Comparison of ENCODE assay signal across 8 cellular contexts in the genomic region with DNA sequence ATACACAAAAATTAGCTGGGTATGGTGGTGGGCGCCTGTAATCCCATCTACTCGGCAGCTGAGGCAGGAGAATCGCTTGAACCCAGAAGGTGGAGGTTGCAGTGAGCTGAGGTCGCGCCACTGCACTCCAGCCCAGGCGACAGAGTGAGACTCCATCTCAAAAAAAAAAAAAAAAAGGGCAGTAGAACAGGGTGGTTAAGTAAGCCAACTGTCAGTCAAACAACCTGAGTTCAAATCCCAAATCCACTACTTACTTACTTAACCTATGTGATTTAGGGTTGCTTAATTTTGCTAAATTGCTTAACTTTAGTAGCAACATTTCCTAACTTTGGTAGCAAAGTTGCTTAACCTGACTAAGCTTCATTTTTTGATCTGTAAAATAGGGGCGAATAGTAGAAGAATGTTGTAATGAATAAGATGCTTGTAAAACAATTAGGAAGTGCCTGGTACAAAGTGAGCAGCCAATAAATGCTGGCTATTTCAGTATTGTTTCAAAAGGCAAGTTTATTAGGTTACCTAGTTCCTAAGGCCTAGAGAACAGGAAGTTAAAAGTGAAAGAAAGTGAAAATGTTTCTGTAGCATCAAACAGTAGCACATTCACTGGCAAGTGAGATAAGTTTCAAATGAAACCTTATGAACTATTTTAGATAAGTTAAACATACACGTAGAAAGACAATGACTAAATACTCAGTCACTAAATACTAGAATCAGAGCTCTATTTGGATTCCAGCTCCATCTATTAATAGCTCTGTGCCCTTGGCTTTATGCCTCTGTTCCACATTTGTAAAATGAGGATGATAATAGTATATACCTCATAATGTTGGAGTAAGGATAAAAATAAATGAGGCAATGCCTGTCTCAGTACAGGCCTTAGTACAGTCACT.
DNase-seq lines count a peak whose midpoint lies in the region; ATAC-seq and TF ChIP-seq lines count a peak whose summit lies in the region.

No MANE protein-coding gene starts in this region.

- H4K20me1 ChIP-seq in osteoblast (ENCODE audit: insufficient read depth, low read length) = no peaks in the 10 kb centered on the region

- H3K4me3 Mint-ChIP-seq in MCF 10A (ENCODE audit: unreplicated experiment) (peak overlapping the region; percentile 5), endothelial cell (ENCODE audit: unreplicated experiment) (no peak overlapping the region)

- peaks cover 6% of the 10 kb centered on the region for H3K36me3 Mint-ChIP-seq in MCF 10A (ENCODE audit: insufficient read depth, unreplicated experiment)
- no peaks in the 10 kb centered on the region for H3K36me3 Mint-ChIP-seq in endothelial cell (ENCODE audit: low read depth, unreplicated experiment)

- peak overlapping the region; percentile 26 for H2AFZ ChIP-seq in osteoblast (ENCODE audit: low read length)

- H3K9me3 ChIP-seq in osteoblast (ENCODE audit: low read depth, low read length) = no peaks in the 10 kb centered on the region

- H3K4me1 ChIP-seq in osteoblast (ENCODE audit: insufficient read depth, low read length) = peaks cover 15% of the 10 kb centered on the region

- peaks cover 18% of the 10 kb centered on the region for H3K4me1 Mint-ChIP-seq in MCF 10A (ENCODE audit: insufficient read depth, unreplicated experiment)
- peaks cover 4% of the 10 kb centered on the region for H3K4me1 Mint-ChIP-seq in endothelial cell (ENCODE audit: unreplicated experiment)

- CTCF ChIA-PET in BJ (lab: Yijun Ruan, JAX) (no interaction called here), MCF 10A (lab: Yijun Ruan, JAX) (interaction anchor here (0.6 kb wide), 2 partner anchors 18 to 866 kb away, joined by 3 to 4 read pairs; no protein-coding TSS in a partner anchor)

- no peaks in the 10 kb centered on the region for H3K9me3 Mint-ChIP-seq in MCF 10A (ENCODE audit: unreplicated experiment)
- H3K9me3 Mint-ChIP-seq in endothelial cell (ENCODE audit: unreplicated experiment) = no peaks in the 10 kb centered on the region

- H3K4me2 ChIP-seq in osteoblast (ENCODE audit: insufficient read depth, low read length) = peak overlapping the region; percentile 46

- intact Hi-C loops in MCF 10A (cut with micrococcal nuclease) = no loop called here

- H3K27me3 Mint-ChIP-seq in MCF 10A (ENCODE audit: insufficient read depth, unreplicated experiment) (no peaks in the 10 kb centered on the region), endothelial cell (ENCODE audit: unreplicated experiment) (no peaks in the 10 kb centered on the region)

- POLR2A ChIA-PET in BJ (lab: Charles Lee) (no interaction called here), MCF 10A (lab: Yijun Ruan, JAX) (interaction anchor here (0.6 to 2.6 kb wide), 6 partner anchors 39 to 1008 kb away, joined by 3 to 8 read pairs (median 3); partner anchors contain the start of genes HOXA1 and SKAP2)

- H3K79me2 ChIP-seq in osteoblast (ENCODE audit: insufficient read depth, low read length) = no peaks in the 10 kb centered on the region

- no TSS peak for BruUV-seq in MCF 10A (replicated peaks; lab: Mats Ljungman, UMichigan)

- DNase-seq in BJ (ENCODE audit: low read depth) (peak; percentile 31), MCF 10A (ENCODE audit: unreplicated experiment) (peak; percentile 53), osteoblast (ENCODE audit: insufficient read length, low spot score, missing footprints) (peak; percentile 76), endothelial cell (ENCODE audit: low spot score) (no peak), NCI-H1092 (lab: John Stamatoyannopoulos, UW) (no peak), NCI-H1436 (lab: John Stamatoyannopoulos, UW) (no peak)
- peak; percentile 51 for DNase-seq in Jurkat, Clone E6-1 (ENCODE audit: low read depth, low spot score)

- H3K27ac Mint-ChIP-seq in MCF 10A (ENCODE audit: low read depth, unreplicated experiment) = peak overlapping the region; percentile 85
- H3K27ac Mint-ChIP-seq in endothelial cell (ENCODE audit: unreplicated experiment) = no peak overlapping the region

- H3K36me3 ChIP-seq in BJ (ENCODE audit: control insufficient read depth, insufficient read depth, low read length) = no peaks in the 10 kb centered on the region
- no peaks in the 10 kb centered on the region for H3K36me3 ChIP-seq in osteoblast (ENCODE audit: insufficient read depth, low read length)

- ATAC-seq in GM19351 (IDR thresholded peaks at IDR 0.05; ENCODE audit: unreplicated experiment) = peak; percentile 86

- H3K27me3 ChIP-seq in BJ (ENCODE audit: control insufficient read depth, insufficient read depth, low read length) (peaks cover 2% of the 10 kb centered on the region; the same call in 1 of the 2 replicates), osteoblast (ENCODE audit: insufficient read depth, low read length) (no peaks in the 10 kb centered on the region)

- TF ChIP-seq CTCF in BJ (IDR thresholded peaks at IDR 0.05; ENCODE audit: insufficient read depth, low read depth, low read length) = no peak
- no peak for TF ChIP-seq CTCF in MCF 10A (IDR thresholded peaks at IDR 0.05; ENCODE audit: unreplicated experiment)
- TF ChIP-seq CTCF in osteoblast (IDR thresholded peaks at IDR 0.05; ENCODE audit: extremely low read depth, low read depth, low read length) = no peak
- TF ChIP-seq CTCF in endothelial cell (IDR thresholded peaks at IDR 0.05; ENCODE audit: unreplicated experiment) = no peak

- no peak overlapping the region for H3K4me3 ChIP-seq in BJ (ENCODE audit: low read depth, low read length)
- H3K4me3 ChIP-seq in Jurkat, Clone E6-1 (ENCODE audit: low read length) = no peak overlapping the region
- H3K4me3 ChIP-seq in osteoblast (ENCODE audit: insufficient read depth, low read length) = peak overlapping the region; percentile 0

- peak overlapping the region; percentile 33 for H3K27ac ChIP-seq in osteoblast (ENCODE audit: low read depth, low read length)

Comparison
In these comparisons a context has a peak if more than half of its experiments do, and no peak if none do; other contexts are left out.
1. DNase-seq: peak in BJ (single experiment), Jurkat, Clone E6-1 (single experiment), MCF 10A (single experiment) and osteoblast (single experiment); none in endothelial cell (single experiment), NCI-H1092 (single experiment) and NCI-H1436 (single experiment).